ENCODE assay signal across 9 cellular contexts in the genomic region with DNA sequence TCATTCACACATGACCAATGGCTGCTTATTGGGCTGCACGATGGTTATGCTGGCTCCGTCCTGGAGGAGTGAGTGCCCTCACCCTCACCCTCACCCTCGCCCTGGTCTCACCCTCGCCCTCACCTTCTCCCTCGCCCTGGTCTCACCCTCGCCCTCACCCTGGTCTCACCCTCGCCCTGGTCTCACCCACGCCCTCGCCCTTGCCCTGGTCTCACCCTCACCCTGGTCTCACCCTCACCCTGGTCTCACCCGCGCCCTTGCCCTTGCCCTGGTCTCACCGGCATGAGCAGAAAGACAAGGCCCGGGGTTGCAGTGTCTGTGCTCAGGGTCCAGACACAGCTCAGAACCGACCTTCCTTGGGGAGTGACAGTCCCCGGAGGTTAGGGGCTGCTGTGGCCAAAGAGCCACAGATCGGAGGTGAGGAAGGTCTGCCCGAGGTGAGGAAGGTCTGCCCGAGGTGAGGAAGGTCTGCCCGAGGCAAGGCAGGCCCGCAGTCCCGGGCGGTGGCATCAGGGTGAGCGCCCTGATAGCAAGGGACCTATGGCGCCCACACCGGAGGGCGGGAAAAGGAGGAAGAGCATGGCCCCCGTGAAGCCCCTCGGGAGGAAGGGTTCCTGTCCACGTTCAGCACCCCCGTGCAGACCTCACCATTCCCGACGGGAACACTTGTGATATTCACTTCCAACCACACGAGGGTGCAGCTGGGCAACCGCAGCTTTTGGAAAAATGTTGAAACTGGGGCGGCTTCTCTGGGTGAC.
DNase-seq lines count a peak whose midpoint lies in the region; ATAC-seq and TF ChIP-seq lines count a peak whose summit lies in the region.
"Had no signal": no experiment of that assay in that cellular context is flagged by ENCODE, and none has a peak within 500 bp of the region (broad histone marks: within the 10 kb centered on the region; RNA-seq: fewer than 3 reads in every experiment).

No MANE protein-coding gene starts in this region.

- DNase-seq in NCI-H1417 (lab: John Stamatoyannopoulos, UW) = peak in 2 of 3 experiments; percentile 31 to 41
- DNase-seq in NCI-H1417 treated with DMSO at 0.1 percent for 48 hours (lab: John Stamatoyannopoulos, UW) = no peak
- DNase-seq in WTC11 (ENCODE audit: low spot score) = peak; percentile 66
- DNase-seq in heart right ventricle = peak; percentile 32 to 57
- peak; percentile 20 to 37 for DNase-seq in gastrocnemius medialis
- DNase-seq in central memory CD4-positive, alpha-beta T cell = no peak
- no peak for DNase-seq in NCI-H2227 (lab: John Stamatoyannopoulos, UW; ENCODE audit: unreplicated experiment)

- ATAC-seq in WTC11 = peak; percentile 93
- ATAC-seq in heart right ventricle = peak; percentile 46 to 80 (median 72)
- ATAC-seq in gastrocnemius medialis = peak; percentile 77 to 79
- ATAC-seq in GM21390 (IDR thresholded peaks at IDR 0.05; ENCODE audit: unreplicated experiment) = no peak

- POLR2A ChIA-PET in WTC11 (lab: Charles Lee) = no interaction called here

- peak overlapping the region in 2 of 10 donors; percentile 5 to 15 for H3K27ac ChIP-seq in heart right ventricle
- H3K27ac ChIP-seq in gastrocnemius medialis = no peak overlapping the region
- H3K27ac ChIP-seq: BLaER1 had no signal

- peaks cover 17% of the 10 kb centered on the region for H3K36me3 Mint-ChIP-seq in WTC11

- peak overlapping the region in 3 of 10 donors; percentile 5 to 29 (median 7) for H3K4me3 ChIP-seq in heart right ventricle
- H3K4me3 ChIP-seq in gastrocnemius medialis = no peak overlapping the region
- H3K4me3 ChIP-seq: BLaER1 had no signal

- no peaks in the 10 kb centered on the region for H3K27me3 Mint-ChIP-seq in WTC11 (ENCODE audit: low read depth)

- H3K4me1 ChIP-seq in heart right ventricle (peaks cover 0 to 21% (median 6%) of the 10 kb centered on the region in 9 donors), gastrocnemius medialis (no peaks in the 10 kb centered on the region)
- H3K4me1 ChIP-seq: BLaER1 had no signal

- H3K9me3 Mint-ChIP-seq in WTC11 = peaks cover 10% of the 10 kb centered on the region

- TF ChIP-seq CTCF in WTC11 (IDR thresholded peaks at IDR 0.05) (peak; percentile 38; the same call in 1 of the 2 replicates), heart right ventricle (IDR thresholded peaks at IDR 0.05) (peak; percentile 49 to 85 (median 74)), gastrocnemius medialis (IDR thresholded peaks at IDR 0.05 in 4 of 5, conservative IDR thresholded peaks at IDR 0.05 in 1 of 5) (peak; percentile 43 to 68 (median 54))

- H3K36me3 ChIP-seq in heart right ventricle (peaks cover 0 to 14% (median 0%) of the 10 kb centered on the region in 9 donors), gastrocnemius medialis (no peaks in the 10 kb centered on the region)
- H3K36me3 ChIP-seq: BLaER1 had no signal

- no peaks in the 10 kb centered on the region for H3K4me1 Mint-ChIP-seq in WTC11

- H3K27ac Mint-ChIP-seq in WTC11 = no peak overlapping the region

- H3K27me3 ChIP-seq in heart right ventricle (peaks cover 0 to 3% (median 0%) of the 10 kb centered on the region in 7 donors), gastrocnemius medialis (peaks cover 0 to 3% (median 0%) of the 10 kb centered on the region in 3 donors)
- H3K27me3 ChIP-seq: BLaER1 had no signal

- H3K9me3 ChIP-seq in heart right ventricle (peaks cover 0 to 4% (median 0%) of the 10 kb centered on the region in 11 donors), gastrocnemius medialis (no peaks in the 10 kb centered on the region)
- H3K9me3 ChIP-seq: BLaER1 had no signal

- CTCF ChIA-PET in WTC11 (lab: Charles Lee) = interaction anchor here (0.6 to 2.4 kb wide), 13 partner anchors 13 to 567 kb away, joined by 3 to 10 read pairs (median 3); no protein-coding TSS in a partner anchor

- no peak for TF ChIP-seq POLR2A in gastrocnemius medialis (IDR thresholded peaks at IDR 0.05)

- no peak overlapping the region for H3K4me3 Mint-ChIP-seq in WTC11

- intact Hi-C loops in heart right ventricle (cut with DNase I) = loop anchor here (2.0 to 10.0 kb wide), 9 partner anchors 90 to 360 kb away; a partner anchor contains a TSS
- intact Hi-C loops in gastrocnemius medialis (cut with DNase I; ENCODE audit: low total_unique reads) = loop anchor here (5.0 to 10.0 kb wide), 2 partner anchors 92 to 120 kb away; a partner anchor contains a TSS

- in situ Hi-C loops in gastrocnemius medialis (cut with MboI; ENCODE audit: low sequenced_read_pairs in 4 of 4) = no loop called here

- WGBS in heart right ventricle, 2 donors = 60 to 63% methylated on average over 35 of the region's 35 CpGs

TF ChIP-seq in WTC11, 78 proteins besides CTCF, POLR2A, EP300 and RAD21 (continues in another document):
- TF ChIP-seq ESRRA (CRISPR knock-in tag; IDR thresholded peaks at IDR 0.05; ENCODE audit: borderline replicate concordance) (no peak), JAZF1 (CRISPR knock-in tag; IDR thresholded peaks at IDR 0.05) (no peak), ELF4 (CRISPR knock-in tag; IDR thresholded peaks at IDR 0.05; ENCODE audit: low read depth) (no peak), JUN (CRISPR knock-in tag; IDR thresholded peaks at IDR 0.05) (no peak), ZNF671 (CRISPR knock-in tag; IDR thresholded peaks at IDR 0.05) (no peak), ZNF396 (CRISPR knock-in tag; IDR thresholded peaks at IDR 0.05; ENCODE audit: borderline replicate concordance) (no peak)
- TF ChIP-seq, protein P1, sequence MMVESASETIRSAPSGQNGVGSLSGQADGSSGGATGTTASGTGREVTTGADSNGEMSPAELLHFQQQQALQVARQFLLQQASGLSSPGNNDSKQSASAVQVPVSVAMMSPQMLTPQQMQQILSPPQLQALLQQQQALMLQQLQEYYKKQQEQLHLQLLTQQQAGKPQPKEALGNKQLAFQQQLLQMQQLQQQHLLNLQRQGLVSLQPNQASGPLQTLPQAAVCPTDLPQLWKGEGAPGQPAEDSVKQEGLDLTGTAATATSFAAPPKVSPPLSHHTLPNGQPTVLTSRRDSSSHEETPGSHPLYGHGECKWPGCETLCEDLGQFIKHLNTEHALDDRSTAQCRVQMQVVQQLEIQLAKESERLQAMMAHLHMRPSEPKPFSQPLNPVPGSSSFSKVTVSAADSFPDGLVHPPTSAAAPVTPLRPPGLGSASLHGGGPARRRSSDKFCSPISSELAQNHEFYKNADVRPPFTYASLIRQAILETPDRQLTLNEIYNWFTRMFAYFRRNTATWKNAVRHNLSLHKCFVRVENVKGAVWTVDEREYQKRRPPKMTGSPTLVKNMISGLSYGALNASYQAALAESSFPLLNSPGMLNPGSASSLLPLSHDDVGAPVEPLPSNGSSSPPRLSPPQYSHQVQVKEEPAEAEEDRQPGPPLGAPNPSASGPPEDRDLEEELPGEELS (CRISPR knock-in tag; IDR thresholded peaks at IDR 0.05) = no peak
- TF ChIP-seq, protein P2, sequence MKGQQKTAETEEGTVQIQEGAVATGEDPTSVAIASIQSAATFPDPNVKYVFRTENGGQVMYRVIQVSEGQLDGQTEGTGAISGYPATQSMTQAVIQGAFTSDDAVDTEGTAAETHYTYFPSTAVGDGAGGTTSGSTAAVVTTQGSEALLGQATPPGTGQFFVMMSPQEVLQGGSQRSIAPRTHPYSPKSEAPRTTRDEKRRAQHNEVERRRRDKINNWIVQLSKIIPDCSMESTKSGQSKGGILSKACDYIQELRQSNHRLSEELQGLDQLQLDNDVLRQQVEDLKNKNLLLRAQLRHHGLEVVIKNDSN (CRISPR knock-in tag; IDR thresholded peaks at IDR 0.05) = no peak
- TF ChIP-seq, protein P3, sequence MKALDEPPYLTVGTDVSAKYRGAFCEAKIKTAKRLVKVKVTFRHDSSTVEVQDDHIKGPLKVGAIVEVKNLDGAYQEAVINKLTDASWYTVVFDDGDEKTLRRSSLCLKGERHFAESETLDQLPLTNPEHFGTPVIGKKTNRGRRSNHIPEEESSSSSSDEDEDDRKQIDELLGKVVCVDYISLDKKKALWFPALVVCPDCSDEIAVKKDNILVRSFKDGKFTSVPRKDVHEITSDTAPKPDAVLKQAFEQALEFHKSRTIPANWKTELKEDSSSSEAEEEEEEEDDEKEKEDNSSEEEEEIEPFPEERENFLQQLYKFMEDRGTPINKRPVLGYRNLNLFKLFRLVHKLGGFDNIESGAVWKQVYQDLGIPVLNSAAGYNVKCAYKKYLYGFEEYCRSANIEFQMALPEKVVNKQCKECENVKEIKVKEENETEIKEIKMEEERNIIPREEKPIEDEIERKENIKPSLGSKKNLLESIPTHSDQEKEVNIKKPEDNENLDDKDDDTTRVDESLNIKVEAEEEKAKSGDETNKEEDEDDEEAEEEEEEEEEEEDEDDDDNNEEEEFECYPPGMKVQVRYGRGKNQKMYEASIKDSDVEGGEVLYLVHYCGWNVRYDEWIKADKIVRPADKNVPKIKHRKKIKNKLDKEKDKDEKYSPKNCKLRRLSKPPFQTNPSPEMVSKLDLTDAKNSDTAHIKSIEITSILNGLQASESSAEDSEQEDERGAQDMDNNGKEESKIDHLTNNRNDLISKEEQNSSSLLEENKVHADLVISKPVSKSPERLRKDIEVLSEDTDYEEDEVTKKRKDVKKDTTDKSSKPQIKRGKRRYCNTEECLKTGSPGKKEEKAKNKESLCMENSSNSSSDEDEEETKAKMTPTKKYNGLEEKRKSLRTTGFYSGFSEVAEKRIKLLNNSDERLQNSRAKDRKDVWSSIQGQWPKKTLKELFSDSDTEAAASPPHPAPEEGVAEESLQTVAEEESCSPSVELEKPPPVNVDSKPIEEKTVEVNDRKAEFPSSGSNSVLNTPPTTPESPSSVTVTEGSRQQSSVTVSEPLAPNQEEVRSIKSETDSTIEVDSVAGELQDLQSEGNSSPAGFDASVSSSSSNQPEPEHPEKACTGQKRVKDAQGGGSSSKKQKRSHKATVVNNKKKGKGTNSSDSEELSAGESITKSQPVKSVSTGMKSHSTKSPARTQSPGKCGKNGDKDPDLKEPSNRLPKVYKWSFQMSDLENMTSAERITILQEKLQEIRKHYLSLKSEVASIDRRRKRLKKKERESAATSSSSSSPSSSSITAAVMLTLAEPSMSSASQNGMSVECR (CRISPR knock-in tag; IDR thresholded peaks at IDR 0.05; ENCODE audit: borderline replicate concordance) = no peak

Comparison
In these comparisons a context has a peak if more than half of its experiments do, and no peak if none do; other contexts are left out.
1. DNase-seq: peak in NCI-H1417 (2 of 3), WTC11 (single experiment), heart right ventricle (2 of 2) and gastrocnemius medialis (2 of 2); none in NCI-H1417 treated with DMSO at 0.1 percent for 48 hours (single experiment), central memory CD4-positive, alpha-beta T cell (single experiment) and NCI-H2227 (single experiment).
2. Peak in every context shown above with its lines, with median percentiles within 50 percentile points of each other: CTCF ChIP-seq.